Comparison of ENCODE assay signal across 4 cellular contexts in the genomic region with DNA sequence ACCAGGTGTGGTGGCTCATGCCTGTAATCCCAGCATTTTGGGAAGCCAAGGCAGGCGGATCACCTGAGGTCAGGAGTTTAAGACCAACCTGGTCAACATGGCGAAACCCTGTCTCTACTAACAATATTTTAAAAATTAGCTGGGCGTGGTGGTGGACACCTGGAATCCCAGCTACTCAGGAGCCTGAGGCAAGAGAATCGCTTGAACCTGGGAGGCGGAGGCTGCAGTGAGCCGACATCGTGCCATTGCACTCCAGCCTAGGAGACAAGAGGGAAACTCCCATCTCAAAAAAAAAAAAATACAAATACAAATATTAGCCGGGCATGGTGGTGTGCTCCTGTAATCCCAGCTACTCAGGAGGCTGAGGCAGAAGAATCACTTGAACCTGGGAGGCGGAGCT. TPM values are rescaled to one million over a fixed set of nuclear protein-coding genes. Genes with fewer than 3 reads are reported as not detected.
"Had no signal": no experiment of that assay in that cellular context is flagged by ENCODE, and none has a peak within 500 bp of the region (broad histone marks: within the 10 kb centered on the region; RNA-seq: fewer than 3 reads in every experiment).

No MANE protein-coding gene starts in this region.

RNA-seq across cellular contexts. Expression of a gene that starts 13.0 kb away (rescaled TPM):
- total RNA-seq: fibroblast of lung; naive thymus-derived CD4-positive, alpha-beta T cell; renal cortical epithelial cell had no signal
- polyA plus RNA-seq: naive thymus-derived CD4-positive, alpha-beta T cell had no signal

RNA-seq across cellular contexts. Expression of a gene that starts 53.0 kb away (rescaled TPM):
- total RNA-seq: endothelial cell of umbilical vein, fibroblast of lung had no signal
- polyA plus RNA-seq: endothelial cell of umbilical vein had no signal
